14 cellular contexts compared by ENCODE assay signal in genomic region chr18:12373032-12373770, GRCh38. TPM values are rescaled to one million over a fixed set of nuclear protein-coding genes. Genes with fewer than 3 reads are reported as not detected.
DNase-seq lines count a peak whose midpoint lies in the region; ATAC-seq, FAIRE-seq and TF ChIP-seq lines count a peak whose summit lies in the region.
"Had no signal": no experiment of that assay in that cellular context is flagged by ENCODE, and none has a peak within 500 bp of the region (broad histone marks: within the 10 kb centered on the region; RNA-seq: fewer than 3 reads in every experiment).

No MANE protein-coding gene starts in this region.

- H3K27ac ChIP-seq in SK-N-MC (peak overlapping the region; percentile 40; the same call in 1 of the 2 replicates), endothelial cell of umbilical vein (ENCODE audit: insufficient read depth, low read depth, low read length) (no peak overlapping the region), osteoblast (ENCODE audit: low read depth, low read length) (no peak overlapping the region), spleen (no peak overlapping the region)
- H3K27ac ChIP-seq: HL-60 had no signal

- no peaks in the 10 kb centered on the region for H4K20me1 ChIP-seq in endothelial cell of umbilical vein (replicated peaks; ENCODE audit: control insufficient read depth, extremely low read depth, insufficient read depth, low read length)
- H4K20me1 ChIP-seq in osteoblast (ENCODE audit: insufficient read depth, low read length): peaks cover 44% of the 10 kb centered on the region

- BruUV-seq in endothelial cell of umbilical vein (replicated peaks; lab: Mats Ljungman, UMichigan): no TSS peak

- ATAC-seq in HG02852 (IDR thresholded peaks at IDR 0.05; ENCODE audit: unreplicated experiment): no peak

- peaks cover 16% of the 10 kb centered on the region for H3K36me3 ChIP-seq in SK-N-MC (ENCODE audit: insufficient read depth, low read length)
- no peaks in the 10 kb centered on the region for H3K36me3 ChIP-seq in endothelial cell of umbilical vein (ENCODE audit: control insufficient read depth in 2 of 2, extremely low read depth in 1 of 2, insufficient read depth in 2 of 2, low read length in 2 of 2)
- peaks cover 9% of the 10 kb centered on the region for H3K36me3 ChIP-seq in osteoblast (ENCODE audit: insufficient read depth, low read length)
- peaks cover 0 to 29% (median 13%) of the 10 kb centered on the region in 6 donors for H3K36me3 ChIP-seq in spleen

- no peak overlapping the region for H3K9ac ChIP-seq in SK-N-MC (ENCODE audit: insufficient read length)
- H3K9ac ChIP-seq in endothelial cell of umbilical vein (replicated peaks; ENCODE audit: extremely low read depth, insufficient read depth, low read length): no peak overlapping the region

- H3K27me3 ChIP-seq in endothelial cell of umbilical vein (ENCODE audit: control insufficient read depth in 2 of 2, insufficient read depth in 2 of 2, low read length in 2 of 2) (no peaks in the 10 kb centered on the region), osteoblast (ENCODE audit: insufficient read depth, low read length) (no peaks in the 10 kb centered on the region), spleen (replicated peaks in 1 of 7) (no peaks in the 10 kb centered on the region)
- H3K27me3 ChIP-seq: MG63 had no signal

- H3K79me2 ChIP-seq in endothelial cell of umbilical vein (ENCODE audit: control insufficient read depth, insufficient read depth, low read length) (peaks cover 57% of the 10 kb centered on the region), osteoblast (ENCODE audit: insufficient read depth, low read length) (peaks cover 79% of the 10 kb centered on the region)

- H3K4me2 ChIP-seq in endothelial cell of umbilical vein (ENCODE audit: insufficient read depth, low read length) (no peak overlapping the region), osteoblast (ENCODE audit: insufficient read depth, low read length) (no peak overlapping the region)

- dilution Hi-C loops in endothelial cell of umbilical vein (cut with MboI; ENCODE audit: extremely low pct_ligation_motif_present, low sequenced_read_pairs): no loop called here

- POLR2A ChIA-PET in endothelial cell of umbilical vein (lab: Charles Lee): no interaction called here

- H3K4me1 ChIP-seq in endothelial cell of umbilical vein (ENCODE audit: control insufficient read depth, extremely low read depth, insufficient read depth, low read length): peaks cover 9% of the 10 kb centered on the region
- H3K4me1 ChIP-seq in osteoblast (ENCODE audit: insufficient read depth, low read length): peaks cover 17% of the 10 kb centered on the region
- H3K4me1 ChIP-seq in spleen: peaks cover 9 to 62% (median 42%) of the 10 kb centered on the region in 6 donors

- CTCF ChIA-PET in endothelial cell of umbilical vein (lab: Charles Lee): interaction anchor here (1.0 kb wide), 1 partner anchor 19 kb away, joined by 3 read pairs; no protein-coding TSS in a partner anchor

- TF ChIP-seq CTCF in endothelial cell of umbilical vein (IDR thresholded peaks at IDR 0.05; ENCODE audit: extremely low read depth in 1 of 2, insufficient read depth in 1 of 2, low read depth in 1 of 2, low read length in 2 of 2): no peak
- TF ChIP-seq CTCF in osteoblast (IDR thresholded peaks at IDR 0.05; ENCODE audit: extremely low read depth, low read depth, low read length): no peak
- no peak for TF ChIP-seq CTCF in spleen (IDR thresholded peaks at IDR 0.05 in 8 of 11, conservative IDR thresholded peaks at IDR 0.05 in 3 of 11)

- FAIRE-seq in endothelial cell of umbilical vein (lab: Jason Lieb, UNC): peak; percentile 8
- FAIRE-seq: TTC549 had no signal

- H3K9me3 ChIP-seq in SK-N-MC (ENCODE audit: low read depth, low read length) (no peaks in the 10 kb centered on the region), endothelial cell of umbilical vein (replicated peaks; ENCODE audit: control insufficient read depth, insufficient read depth, low read length) (no peaks in the 10 kb centered on the region), osteoblast (ENCODE audit: low read depth, low read length) (no peaks in the 10 kb centered on the region), spleen (no peaks in the 10 kb centered on the region)
- H3K9me3 ChIP-seq: MG63 had no signal

- WGBS in spleen, 5 donors: 83 to 93% (median 85%) methylated on average over 4 of the region's 4 CpGs

- H2AFZ ChIP-seq in endothelial cell of umbilical vein (ENCODE audit: low read depth, low read length) (no peak overlapping the region), osteoblast (ENCODE audit: low read length) (no peak overlapping the region)

- TF ChIP-seq POLR2A in endothelial cell of umbilical vein (IDR thresholded peaks at IDR 0.05; ENCODE audit: low read depth, low read length) (no peak), spleen (IDR thresholded peaks at IDR 0.05) (no peak)

- H3K4me3 ChIP-seq in SK-N-MC (no peak overlapping the region), endothelial cell of umbilical vein (replicated peaks in 1 of 3; ENCODE audit: insufficient read depth in 1 of 3, low read depth in 1 of 3, low read length in 3 of 3) (no peak overlapping the region), osteoblast (ENCODE audit: insufficient read depth, low read length) (no peak overlapping the region), spleen (no peak overlapping the region)
- H3K4me3 ChIP-seq: MG63 had no signal

- intact Hi-C loops in endothelial cell of umbilical vein (cut with micrococcal nuclease) (no loop called here), spleen (cut with DNase I; ENCODE audit: low total_unique reads) (no loop called here)

- no peaks in the 10 kb centered on the region for H3K9me1 ChIP-seq in endothelial cell of umbilical vein (replicated peaks; ENCODE audit: control insufficient read depth, extremely low read depth, insufficient read depth, low read length)

- DNase-seq in GF-D8 (lab: John Stamatoyannopoulos, UW) (peak; percentile 58), SK-N-MC (ENCODE audit: low read depth, low spot score) (no peak), endothelial cell of umbilical vein (ENCODE audit: low read depth, low spot score) (peak; percentile 26), osteoblast (ENCODE audit: insufficient read length, low spot score, missing footprints) (peak; percentile 58), spleen (no peak), NCI-H82 treated with DMSO at 0.1 percent for 48 hours (lab: John Stamatoyannopoulos, UW; ENCODE audit: unreplicated experiment) (no peak)
- DNase-seq: anterior cingulate cortex; COR-L47; effector memory CD4-positive, alpha-beta T cell; MG63; NCI-H446 treated with DMSO at 0.1 percent for 48 hours had no signal

TF ChIP-seq in endothelial cell of umbilical vein, 7 proteins besides CTCF, POLR2A, EP300 and RAD21:
- TF ChIP-seq, protein P1, sequence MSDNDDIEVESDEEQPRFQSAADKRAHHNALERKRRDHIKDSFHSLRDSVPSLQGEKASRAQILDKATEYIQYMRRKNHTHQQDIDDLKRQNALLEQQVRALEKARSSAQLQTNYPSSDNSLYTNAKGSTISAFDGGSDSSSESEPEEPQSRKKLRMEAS (IDR thresholded peaks at IDR 0.05; ENCODE audit: insufficient read depth, insufficient read length): no peak
- no peak for TF ChIP-seq MYC (IDR thresholded peaks at IDR 0.05; ENCODE audit: low read depth, low read length)
- TF ChIP-seq EZH2 (IDR thresholded peaks at IDR 0.05; ENCODE audit: borderline replicate concordance, low read depth, low read length, severe bottlenecking): no peak
- TF ChIP-seq FOS (IDR thresholded peaks at IDR 0.05; ENCODE audit: borderline replicate concordance, insufficient read depth, low read length): no peak
- TF ChIP-seq JUN (IDR thresholded peaks at IDR 0.05; ENCODE audit: borderline replicate concordance, insufficient read depth, insufficient read length, low read depth): no peak
- TF ChIP-seq POLR2AphosphoS5 (IDR thresholded peaks at IDR 0.05; ENCODE audit: insufficient read depth, low read depth, low read length): no peak
- TF ChIP-seq GATA2 (IDR thresholded peaks at IDR 0.05; ENCODE audit: insufficient read depth, insufficient read length, low read depth, low read length): no peak
TF ChIP-seq in endothelial cell of umbilical vein: peak in this region for 0.

RNA-seq across cellular contexts. Expression of gene AFG3L2, which starts 3.8 kb away (rescaled TPM):
- total RNA-seq in endothelial cell of umbilical vein: 40.6 and 42.4 TPM in 2 replicates
- polyA plus RNA-seq in endothelial cell of umbilical vein: 15.5 and 19.3 TPM in 2 replicates
- 25.8 and 29.6 TPM in 2 replicates for polyA plus RNA-seq in endothelial cell of umbilical vein (2011; cell fraction: cytosol; rRNA removed)
- 25.6 and 35.2 TPM in 2 replicates for polyA plus RNA-seq in endothelial cell of umbilical vein (2011; cell fraction: nucleus; rRNA removed)
- polyA plus RNA-seq in endothelial cell of umbilical vein (2012): 31.8 and 43.8 TPM in 2 replicates
- 19.1 and 25.4 TPM in 2 replicates for polyA minus RNA-seq in endothelial cell of umbilical vein
- 44.7 TPM for polyA minus RNA-seq in endothelial cell of umbilical vein (2011; cell fraction: cytosol; rRNA and poly(A)+ RNA removed)
- 20.2 and 25.4 TPM in 2 replicates for polyA minus RNA-seq in endothelial cell of umbilical vein (2011; cell fraction: nucleus; rRNA and poly(A)+ RNA removed)
- total RNA-seq in osteoblast: 61.9 and 65.5 TPM in 2 replicates
- total RNA-seq in spleen: 10 to 100 TPM; 28.5 to 42.4 (median 35.8) TPM
- 10 to 100 TPM; 16.0 to 22.2 (median 17.3) TPM for polyA plus RNA-seq in spleen

RNA-seq across cellular contexts. Expression of gene PRELID3A, which starts 34.5 kb away (rescaled TPM):
- total RNA-seq in endothelial cell of umbilical vein (8.6 and 10.7 TPM in 2 replicates), osteoblast (4.4 and 5.8 TPM in 2 replicates), spleen (1 to 10 TPM; 2.4 to 5.1 (median 3.5) TPM)
- polyA plus RNA-seq in endothelial cell of umbilical vein (4.3 and 5.1 TPM in 2 replicates), spleen (1 to 10 TPM in 2 of 3 donors, under 1 TPM in 1; 0.93 to 2.0 (median 1.1) TPM)
- polyA plus RNA-seq in endothelial cell of umbilical vein (2011; cell fraction: cytosol; rRNA removed): 6.7 and 7.2 TPM in 2 replicates
- polyA plus RNA-seq in endothelial cell of umbilical vein (2011; cell fraction: nucleus; rRNA removed): 26.0 and 32.8 TPM in 2 replicates
- polyA plus RNA-seq in endothelial cell of umbilical vein (2012): 4.1 and 6.9 TPM in 2 replicates
- 1.0 and 3.9 TPM in 2 replicates for polyA minus RNA-seq in endothelial cell of umbilical vein
- polyA minus RNA-seq in endothelial cell of umbilical vein (2011; cell fraction: cytosol; rRNA and poly(A)+ RNA removed): 1.9 TPM
- 4.2 and 5.0 TPM in 2 replicates for polyA minus RNA-seq in endothelial cell of umbilical vein (2011; cell fraction: nucleus; rRNA and poly(A)+ RNA removed)

Comparison
In these comparisons a context has a peak if more than half of its experiments do, and no peak if none do; other contexts are left out.
1. DNase-seq: peak in GF-D8 (single experiment), endothelial cell of umbilical vein (single experiment) and osteoblast (single experiment); none in SK-N-MC (single experiment), spleen (single experiment) and NCI-H82 treated with DMSO at 0.1 percent for 48 hours (single experiment).